Comparison of ENCODE assay signal across 23 cellular contexts in the genomic region with DNA sequence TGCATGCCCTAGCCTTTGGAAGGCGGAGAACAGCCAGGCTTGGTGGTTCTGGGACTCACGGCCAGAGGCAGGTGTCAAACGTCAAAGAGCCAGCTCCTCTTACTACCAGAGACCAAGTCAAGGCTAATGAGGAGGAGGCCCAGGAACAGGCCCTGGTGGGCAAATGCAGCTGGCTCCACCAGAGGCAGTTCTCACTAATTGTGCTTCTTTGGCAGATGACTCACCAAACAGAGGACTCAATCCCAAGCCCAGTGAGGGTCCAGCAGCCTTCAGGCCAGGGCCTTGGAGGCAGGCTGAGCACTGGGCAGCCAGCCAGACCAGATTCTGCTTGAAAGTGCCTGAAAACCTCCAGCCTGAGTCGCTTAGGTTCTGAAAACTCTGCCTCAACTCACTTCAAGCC.
DNase-seq lines count a peak whose midpoint lies in the region; ATAC-seq and TF ChIP-seq lines count a peak whose summit lies in the region.
"Had no signal": no experiment of that assay in that cellular context is flagged by ENCODE, and none has a peak within 500 bp of the region (broad histone marks: within the 10 kb centered on the region; RNA-seq: fewer than 3 reads in every experiment).

No MANE protein-coding gene starts in this region.

- no peaks in the 10 kb centered on the region for H3K79me2 ChIP-seq in parathyroid adenoma
- H3K79me2 ChIP-seq: hepatocyte had no signal

- TF ChIP-seq CTCF in fibroblast of mammary gland (conservative IDR thresholded peaks at IDR 0.05; ENCODE audit: control insufficient read depth, insufficient read depth, low read depth, low read length) (no peak), parathyroid adenoma (IDR thresholded peaks at IDR 0.05) (no peak)

- H2AFZ ChIP-seq in parathyroid adenoma: peak overlapping the region; percentile 5
- H2AFZ ChIP-seq: hepatocyte had no signal

- H3K9ac ChIP-seq in parathyroid adenoma: no peak overlapping the region

- no peak for ATAC-seq in GM21447 (IDR thresholded peaks at IDR 0.05; ENCODE audit: unreplicated experiment)
- ATAC-seq: foreskin keratinocyte had no signal

- no peaks in the 10 kb centered on the region for H3K27me3 ChIP-seq in SJCRH30
- no peaks in the 10 kb centered on the region for H3K27me3 ChIP-seq in parathyroid adenoma (ENCODE audit: control insufficient read depth, insufficient read depth, low read length)
- H3K27me3 ChIP-seq: adrenal gland, foreskin keratinocyte, hepatocyte, Peyer's patch, spleen had no signal

- peaks cover 12% of the 10 kb centered on the region for H3K4me1 ChIP-seq in SJCRH30
- H3K4me1 ChIP-seq in parathyroid adenoma: peaks cover 20% of the 10 kb centered on the region
- H3K4me1 ChIP-seq: adrenal gland, foreskin keratinocyte, Peyer's patch had no signal

- DNase-seq in EL: peak; percentile 77
- DNase-seq in SJCRH30: peak; percentile 64 to 74
- peak; percentile 83 for DNase-seq in fibroblast of mammary gland (ENCODE audit: low read depth)
- DNase-seq in epidermal melanocyte (ENCODE audit: insufficient read length, low spot score): no peak
- DNase-seq in T1000 (lab: John Stamatoyannopoulos, UW): no peak
- DNase-seq in HT-29 (ENCODE audit: low spot score): no peak
- DNase-seq: activated CD4-positive, alpha-beta memory T cell treated with anti-CD3 and anti-CD28 coated beads for 36 hours; activated gamma-delta T cell; dermis blood vessel endothelial cell; DMS79 treated with DMSO at 0.1 percent for 48 hours; foreskin keratinocyte; GOT3; NCI-H2081 treated with DMSO at 0.1 percent for 48 hours; NK-92 treated with Interleukin-12 subunit alpha and Interleukin-12 subunit beta, amount 100 ng/mL, for 24 hours; spleen; stimulated activated CD4-positive, alpha-beta T cell treated with anti-CD3 and anti-CD28 coated beads, Interleukin-4, amount 100 ng/mL, for 24 hours; stimulated activated naive CD4-positive, alpha-beta T cell treated with Interleukin-2 at 50 U/mL for 16 hours had no signal

- H3K4me3 ChIP-seq in SJCRH30: no peak overlapping the region
- H3K4me3 ChIP-seq in fibroblast of mammary gland (ENCODE audit: control insufficient read depth, low read depth, low read length): no peak overlapping the region
- no peak overlapping the region for H3K4me3 ChIP-seq in parathyroid adenoma (ENCODE audit: low read depth, low read length)
- H3K4me3 ChIP-seq: adrenal gland, hepatocyte, Peyer's patch, SK-N-MC, spleen had no signal

- H3K36me3 ChIP-seq in SJCRH30 (no peaks in the 10 kb centered on the region), parathyroid adenoma (ENCODE audit: control insufficient read depth, insufficient read depth, low read length) (no peaks in the 10 kb centered on the region)
- H3K36me3 ChIP-seq: adrenal gland, Peyer's patch, spleen had no signal

- H3K9me3 ChIP-seq in SJCRH30 (replicated peaks) (peaks cover 3% of the 10 kb centered on the region; the same call in 1 of the 2 replicates), parathyroid adenoma (ENCODE audit: control insufficient read depth, low read length) (no peaks in the 10 kb centered on the region)
- H3K9me3 ChIP-seq: adrenal gland, Peyer's patch had no signal

- H3K4me2 ChIP-seq in parathyroid adenoma (ENCODE audit: low read length): no peak overlapping the region
- H3K4me2 ChIP-seq: hepatocyte had no signal

- H3K27ac ChIP-seq in SJCRH30 (no peak overlapping the region), parathyroid adenoma (peak overlapping the region; percentile 13)
- H3K27ac ChIP-seq: foreskin keratinocyte, hepatocyte, Peyer's patch, SK-N-MC had no signal

Comparison
In these comparisons a context has a peak if more than half of its experiments do, and no peak if none do; other contexts are left out.
1. DNase-seq: peak in EL (single experiment), SJCRH30 (2 of 2) and fibroblast of mammary gland (single experiment); none in epidermal melanocyte (single experiment), T1000 (single experiment) and HT-29 (single experiment).